ENCODE assay signal across 8 cellular contexts in genomic region chr10:112949128-112949823, GRCh38. TPM values are rescaled to one million over a fixed set of nuclear protein-coding genes. Genes with fewer than 3 reads are reported as not detected.
DNase-seq lines count a peak whose midpoint lies in the region; ATAC-seq and TF ChIP-seq lines count a peak whose summit lies in the region.

No MANE protein-coding gene starts in this region.

- DNase-seq in SJCRH30 (no peak), fibroblast of mammary gland (ENCODE audit: low read depth) (no peak), putamen (ENCODE audit: low spot score) (peak; percentile 34), iPS-NIHi11 (ENCODE audit: low spot score) (no peak), DMS 273 treated with DMSO at 0.1 percent for 48 hours (lab: John Stamatoyannopoulos, UW) (no peak), GOT3 (lab: John Stamatoyannopoulos, UW) (no peak)

- H3K9ac ChIP-seq in ES-I3 (ENCODE audit: low read depth, low read length) = peak overlapping the region; percentile 32; the same call in 1 of the 2 replicates

- no peaks in the 10 kb centered on the region for H3K36me3 ChIP-seq in ES-I3 (ENCODE audit: insufficient read depth, low read length)
- peaks cover 17% of the 10 kb centered on the region for H3K36me3 ChIP-seq in SJCRH30

- H3K4me1 ChIP-seq in ES-I3 (ENCODE audit: insufficient read depth, low read length) (peaks cover 25% of the 10 kb centered on the region), SJCRH30 (peaks cover 13% of the 10 kb centered on the region)

- H3K27ac ChIP-seq in SJCRH30 = peak overlapping the region; percentile 32; the same call in 1 of the 2 replicates

- H3K9me3 ChIP-seq in ES-I3 (ENCODE audit: control insufficient read depth, insufficient read depth, low read length) (no peaks in the 10 kb centered on the region), SJCRH30 (replicated peaks) (no peaks in the 10 kb centered on the region)

- TF ChIP-seq CTCF in fibroblast of mammary gland (conservative IDR thresholded peaks at IDR 0.05; ENCODE audit: control insufficient read depth, insufficient read depth, low read depth, low read length) = no peak

- no peak for ATAC-seq in HG03378 (IDR thresholded peaks at IDR 0.05; ENCODE audit: unreplicated experiment)

- H3K4me3 ChIP-seq in SJCRH30 (peak overlapping the region; percentile 86), fibroblast of mammary gland (ENCODE audit: control insufficient read depth, low read depth, low read length) (peak overlapping the region; percentile 51)

- no peaks in the 10 kb centered on the region for H3K27me3 ChIP-seq in SJCRH30

RNA-seq across cellular contexts. Expression of gene TCF7L2, which starts 0.8 kb away (rescaled TPM):
- total RNA-seq in SJCRH30 (2014; rRNA removed; shearing (Covaris generic)) = 19.4 and 22.1 TPM in 2 replicates
